ENCODE assay signal across 13 cellular contexts in genomic region chr16:70789231-70789926, GRCh38. TPM values are rescaled to one million over a fixed set of nuclear protein-coding genes. Genes with fewer than 3 reads are reported as not detected.
DNase-seq lines count a peak whose midpoint lies in the region; ATAC-seq and TF ChIP-seq lines count a peak whose summit lies in the region.
"Had no signal": no experiment of that assay in that cellular context is flagged by ENCODE, and none has a peak within 500 bp of the region (broad histone marks: within the 10 kb centered on the region; RNA-seq: fewer than 3 reads in every experiment).

No MANE protein-coding gene starts in this region.

- ATAC-seq in Panc1: peak; percentile 69

- H3K27ac Mint-ChIP-seq in osteocyte (ENCODE audit: unreplicated experiment): peak overlapping the region; percentile 50
- H3K27ac Mint-ChIP-seq: stimulated activated naive CD8-positive, alpha-beta T cell treated with anti-CD3 and anti-CD28 coated beads, Interleukin-15, Interleukin-2, amounts not matched to agents 100 ng/mL and 50 ng/mL, for 24 hours had no signal

- H3K4me1 ChIP-seq in Panc1 (ENCODE audit: control insufficient read depth, insufficient read depth, low read length): no peaks in the 10 kb centered on the region; the same call in 1 of the 2 replicates

- BruUV-seq in Panc1 (replicated peaks; lab: Mats Ljungman, UMichigan): no TSS peak

- no peaks in the 10 kb centered on the region for H3K9me3 Mint-ChIP-seq in osteocyte (ENCODE audit: unreplicated experiment)
- H3K9me3 Mint-ChIP-seq: CD4-positive, CD25-positive, alpha-beta regulatory T cell; stimulated activated naive CD8-positive, alpha-beta T cell treated with anti-CD3 and anti-CD28 coated beads, Interleukin-15, Interleukin-2, amounts not matched to agents 100 ng/mL and 50 ng/mL, for 24 hours had no signal

- POLR2A ChIA-PET in Panc1 (lab: Charles Lee): no interaction called here

- H3K36me3 Mint-ChIP-seq in osteocyte (ENCODE audit: unreplicated experiment): peaks cover 12% of the 10 kb centered on the region

- in situ Hi-C loops in Panc1 (cut with HindIII; ENCODE audit: low pct_unique_long_range_greater_than_20kb, low sequenced_read_pairs): no loop called here

- intact Hi-C loops in Panc1 (cut with micrococcal nuclease; ENCODE audit: unreplicated experiment) (no loop called here), posterior vena cava (cut with DNase I) (no loop called here)

- no peaks in the 10 kb centered on the region for H3K9me3 ChIP-seq in Panc1 (ENCODE audit: control insufficient read depth, insufficient read depth, low read depth, low read length)
- H3K9me3 ChIP-seq: lower lobe of right lung had no signal

- no peaks in the 10 kb centered on the region for H3K27me3 Mint-ChIP-seq in osteocyte (ENCODE audit: unreplicated experiment)
- H3K27me3 Mint-ChIP-seq: CD4-positive, CD25-positive, alpha-beta regulatory T cell; stimulated activated naive CD8-positive, alpha-beta T cell treated with anti-CD3 and anti-CD28 coated beads, Interleukin-15, Interleukin-2, amounts not matched to agents 100 ng/mL and 50 ng/mL, for 24 hours had no signal

- H3K4me1 Mint-ChIP-seq in osteocyte (ENCODE audit: unreplicated experiment): peaks cover 16% of the 10 kb centered on the region

- no peaks in the 10 kb centered on the region for H3K27me3 ChIP-seq in Panc1 (ENCODE audit: control insufficient read depth, insufficient read depth, low read length)

- H3K4me3 Mint-ChIP-seq in osteocyte (ENCODE audit: unreplicated experiment): no peak overlapping the region
- H3K4me3 Mint-ChIP-seq: CD4-positive, CD25-positive, alpha-beta regulatory T cell; stimulated activated naive CD8-positive, alpha-beta T cell treated with anti-CD3 and anti-CD28 coated beads, Interleukin-15, Interleukin-2, amounts not matched to agents 100 ng/mL and 50 ng/mL, for 24 hours had no signal

- H3K27ac ChIP-seq in Panc1 (ENCODE audit: low read length): no peak overlapping the region
- H3K27ac ChIP-seq: lower lobe of right lung had no signal

- peak; percentile 60 for DNase-seq in AG20443 (ENCODE audit: low spot score)
- no peak for DNase-seq in Panc1 (ENCODE audit: low read depth, low spot score)
- DNase-seq in fibroblast of gingiva (ENCODE audit: low read depth): peak; percentile 85
- no peak for DNase-seq in osteocyte (ENCODE audit: extremely low spot score, unreplicated experiment)
- DNase-seq in DMS53 treated with DMSO at 0.1 percent for 48 hours (lab: John Stamatoyannopoulos, UW; ENCODE audit: unreplicated experiment): no peak
- no peak for DNase-seq in GM19240 (ENCODE audit: insufficient read length, low spot score)
- DNase-seq in cerebellar nuclear complex (lab: John Stamatoyannopoulos, UW): no peak
- no peak for DNase-seq in posterior vena cava (ENCODE audit: low spot score)
- DNase-seq: activated naive CD4-positive, alpha-beta T cell treated with anti-CD3 and anti-CD28 coated beads, Interleukin-2, amount 50 U/mL, for 16 hours; CD4-positive, CD25-positive, alpha-beta regulatory T cell; lower lobe of right lung; MV-4-11 had no signal

- no peaks in the 10 kb centered on the region for H3K36me3 ChIP-seq in Panc1 (ENCODE audit: control insufficient read depth, insufficient read depth, low read length)

- TF ChIP-seq CTCF in Panc1 (IDR thresholded peaks at IDR 0.05) (no peak), osteocyte (IDR thresholded peaks at IDR 0.05) (no peak)

- CTCF ChIA-PET in Panc1 (lab: Charles Lee): no interaction called here

- no peak overlapping the region for H3K4me3 ChIP-seq in Panc1 (ENCODE audit: low read depth in 2 of 2, low read length in 2 of 2)
- H3K4me3 ChIP-seq: lower lobe of right lung had no signal

RNA-seq across cellular contexts. Expression of gene VAC14, which starts 11.6 kb away (rescaled TPM):
- total RNA-seq in Panc1 (2021; ENCODE audit: unreplicated experiment) (37.9 TPM), osteocyte (44.5 and 45.3 TPM in 2 replicates), posterior vena cava (10 to 100 TPM; 25.8 to 28.4 TPM)
- polyA plus RNA-seq in Panc1 (2012; ENCODE audit: insufficient read length): 37.7 TPM

Comparison
In these comparisons a context has a peak if more than half of its experiments do, and no peak if none do; other contexts are left out.
1. DNase-seq: peak in AG20443 (single experiment) and fibroblast of gingiva (single experiment); none in Panc1 (single experiment), osteocyte (single experiment), DMS53 treated with DMSO at 0.1 percent for 48 hours (single experiment), GM19240 (single experiment), cerebellar nuclear complex (0 of 2) and posterior vena cava (single experiment).